ENCODE assay signal across 10 cellular contexts in the genomic region with DNA sequence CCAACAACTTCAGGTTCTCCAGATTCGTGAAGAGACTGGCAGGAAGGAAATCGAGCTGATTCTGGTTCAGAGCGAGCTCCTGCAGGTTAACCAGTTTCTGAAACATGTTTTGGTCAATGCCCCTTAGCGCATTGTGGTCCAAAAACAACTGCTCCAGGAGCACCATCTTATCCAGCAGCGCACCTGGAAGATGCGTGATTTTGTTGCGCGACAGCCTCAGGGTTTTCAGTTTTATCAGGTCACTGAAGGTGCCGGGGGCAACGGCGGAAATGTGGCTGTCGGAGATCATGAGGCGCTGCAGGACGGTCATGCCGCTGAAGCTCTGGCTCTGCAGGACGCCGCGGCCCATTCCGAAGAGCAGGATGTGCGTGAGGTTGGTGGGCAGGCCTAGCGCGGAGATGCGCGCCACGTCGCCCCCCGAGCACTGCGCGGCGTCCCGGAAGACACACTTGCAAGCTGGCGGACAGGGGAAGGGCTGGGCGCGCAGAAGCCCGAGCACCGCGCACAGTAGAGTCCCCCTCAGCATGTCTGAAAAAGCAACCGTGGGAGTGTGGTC. TPM values are rescaled to one million over a fixed set of nuclear protein-coding genes. Genes with fewer than 3 reads are reported as not detected.
DNase-seq lines count a peak whose midpoint lies in the region; ATAC-seq, FAIRE-seq and TF ChIP-seq lines count a peak whose summit lies in the region.
"Had no signal": no experiment of that assay in that cellular context is flagged by ENCODE, and none has a peak within 500 bp of the region (broad histone marks: within the 10 kb centered on the region; RNA-seq: fewer than 3 reads in every experiment).

No MANE protein-coding gene starts in this region.

- CTCF ChIA-PET in AG04450 (lab: Charles Lee) = interaction anchor here (0.6 to 6.7 kb wide), 5 partner anchors 10 to 769 kb away, joined by 3 to 69 read pairs (median 7); no protein-coding TSS in a partner anchor
- CTCF ChIA-PET in K562 (lab: Yijun Ruan, JAX; ENCODE audit: low intra/inter-chr PET ratio) = interaction anchor here (0.6 kb wide), 1 partner anchor 13 kb away, joined by 3 read pairs; no protein-coding TSS in a partner anchor

- H3K9ac ChIP-seq in Loucy (ENCODE audit: low read depth, low read length, poor library complexity, severe bottlenecking) (peak overlapping the region; percentile 62), K562 (ENCODE audit: insufficient read depth in 1 of 2, low read depth in 2 of 2, low read length in 2 of 2) (no peak overlapping the region)

- H3K36me3 ChIP-seq in Loucy (ENCODE audit: insufficient read depth, low read length) (no peaks in the 10 kb centered on the region), K562 (ENCODE audit: control insufficient read depth, insufficient read depth, low read length) (no peaks in the 10 kb centered on the region), WERI-Rb-1 (no peaks in the 10 kb centered on the region)

- peak overlapping the region; percentile 32 for H3K4me3 ChIP-seq in AG04450 (ENCODE audit: low read depth, low read length)
- peak overlapping the region; percentile 72 for H3K4me3 ChIP-seq in Loucy (ENCODE audit: low read length, poor library complexity, severe bottlenecking)
- H3K4me3 ChIP-seq in K562 = no peak overlapping the region
- H3K4me3 ChIP-seq in mononuclear cell (ENCODE audit: low read length) = peak overlapping the region; percentile 19
- H3K4me3 ChIP-seq in WERI-Rb-1 (ENCODE audit: low read depth, low read length) = no peak overlapping the region

- DNase-seq in AG04450 (ENCODE audit: low read depth, low spot score) (no peak), K562 (ENCODE audit: extremely low read depth in 1 of 4, low spot score in 3 of 4) (no peak), GM19240 (ENCODE audit: insufficient read length, low spot score) (no peak), WERI-Rb-1 (no peak)

- H3K4me1 ChIP-seq in Loucy (ENCODE audit: insufficient read depth, low read length, poor library complexity, severe bottlenecking) (peaks cover 35% of the 10 kb centered on the region), K562 (replicated peaks in 1 of 2; ENCODE audit: control insufficient read depth in 2 of 2, insufficient read depth in 2 of 2, low read length in 2 of 2) (peaks cover 5 to 25% of the 10 kb centered on the region in 2 experiments; a peak in 4 of 5 replicates), mononuclear cell (ENCODE audit: insufficient read depth, low read length) (peaks cover 28% of the 10 kb centered on the region)

- H3K27ac ChIP-seq in AG04450 (ENCODE audit: low read depth, low read length) = no peak overlapping the region
- H3K27ac ChIP-seq in K562 (ENCODE audit: extremely low read depth, low read depth, low read length) = no peak overlapping the region
- no peak overlapping the region for H3K27ac ChIP-seq in WERI-Rb-1

- no peaks in the 10 kb centered on the region for H3K9me2 ChIP-seq in Loucy (replicated peaks; ENCODE audit: low read depth, low read length)

- H3K9me1 ChIP-seq in K562 (ENCODE audit: control insufficient read depth, insufficient read depth, low read length) = no peaks in the 10 kb centered on the region

- TF ChIP-seq EP300 in K562 (IDR thresholded peaks at IDR 0.05; ENCODE audit: low read length) = no peak

- TF ChIP-seq RAD21 in K562 (CRISPR knock-in tag; conservative IDR thresholded peaks at IDR 0.05 in 1 of 2, IDR thresholded peaks at IDR 0.05 in 1 of 2) = no peak

- no peak for TF ChIP-seq POLR2A in K562 (conservative IDR thresholded peaks at IDR 0.05)

- H2AFZ ChIP-seq in Loucy (ENCODE audit: low read length) (peak overlapping the region; percentile 84), K562 (ENCODE audit: low read depth, low read length) (no peak overlapping the region)

- H3K27me3 ChIP-seq in AG04450 (ENCODE audit: control insufficient read depth, insufficient read depth, low read length) (peaks cover 20% of the 10 kb centered on the region), Loucy (ENCODE audit: insufficient read depth, low read length, poor library complexity, severe bottlenecking) (no peaks in the 10 kb centered on the region), K562 (ENCODE audit: control insufficient read depth in 2 of 2, insufficient read depth in 2 of 2, low read length in 2 of 2) (0 out of 5 replicates have a peak, but pooled peaks cover 0 to under 1% of the 10 kb centered on the region in 2 experiments), mononuclear cell (ENCODE audit: insufficient read depth, low read length) (peaks cover 37% of the 10 kb centered on the region), WERI-Rb-1 (ENCODE audit: insufficient read depth, low read depth, severe bottlenecking) (no peaks in the 10 kb centered on the region)

- ATAC-seq in K562 (no peak), GM21367 (IDR thresholded peaks at IDR 0.05; ENCODE audit: unreplicated experiment) (no peak), HG03139 (IDR thresholded peaks at IDR 0.05; ENCODE audit: unreplicated experiment) (no peak)

- 0 out of 2 replicates have a peak, but pooled peaks cover 4% of the 10 kb centered on the region for H3F3A ChIP-seq in Loucy (ENCODE audit: low read depth)

- no peaks in the 10 kb centered on the region for H3K9me3 ChIP-seq in AG04450 (ENCODE audit: control insufficient read depth, insufficient read depth, low read length)
- H3K9me3 ChIP-seq in Loucy (ENCODE audit: insufficient read depth, low read depth, low read length) = no peaks in the 10 kb centered on the region
- H3K9me3 ChIP-seq in K562 (replicated peaks; ENCODE audit: control insufficient read depth, insufficient read depth, low read depth, low read length) = no peaks in the 10 kb centered on the region
- H3K9me3 ChIP-seq in mononuclear cell (ENCODE audit: low read depth, low read length) = no peaks in the 10 kb centered on the region
- H3K9me3 ChIP-seq in WERI-Rb-1 (ENCODE audit: severe bottlenecking) = no peaks in the 10 kb centered on the region

- intact Hi-C loops in K562 (cut with micrococcal nuclease) = no loop called here

- TF ChIP-seq CTCF in AG04450 (IDR thresholded peaks at IDR 0.05; ENCODE audit: low read depth, low read length) (no peak), Loucy (conservative IDR thresholded peaks at IDR 0.05; ENCODE audit: low read length) (no peak), K562 (IDR thresholded peaks at IDR 0.05 in 2 of 3, conservative IDR thresholded peaks at IDR 0.05 in 1 of 3; ENCODE audit: insufficient read depth in 2 of 3, low read depth in 1 of 3, low read length in 3 of 3) (no peak), WERI-Rb-1 (IDR thresholded peaks at IDR 0.05; ENCODE audit: low read depth, low read length) (no peak)

- in situ Hi-C loops in K562 (cut with MboI) = no loop called here

- no peak for FAIRE-seq in K562 (lab: Jason Lieb, UNC)
- FAIRE-seq: G401.6 had no signal

- POLR2A ChIA-PET in AG04450 (lab: Yijun Ruan, JAX) = interaction anchor here (0.6 kb wide), 2 partner anchors 8 to 15 kb away, joined by 3 read pairs; no protein-coding TSS in a partner anchor
- POLR2A ChIA-PET in K562 (lab: Yijun Ruan, JAX) = interaction anchor here (0.6 to 2.0 kb wide), 2 partner anchors 12 to 43 kb away, joined by 3 to 4 read pairs; no protein-coding TSS in a partner anchor

- peak overlapping the region; percentile 91 for H3K4me2 ChIP-seq in Loucy (ENCODE audit: low read depth, low read length, poor library complexity, severe bottlenecking)
- H3K4me2 ChIP-seq in K562 (ENCODE audit: insufficient read depth, low read length) = no peak overlapping the region

- H4K20me1 ChIP-seq in Loucy (ENCODE audit: insufficient read depth, low read length, poor library complexity, severe bottlenecking) (no peaks in the 10 kb centered on the region), K562 (replicated peaks; ENCODE audit: control insufficient read depth, insufficient read depth, low read length) (no peaks in the 10 kb centered on the region)

- BruUV-seq in K562 (replicated peaks; lab: Mats Ljungman, UMichigan) = no TSS peak

- H3K79me2 ChIP-seq in Loucy (ENCODE audit: insufficient read depth, low read length) (no peaks in the 10 kb centered on the region), K562 (ENCODE audit: control insufficient read depth, insufficient read depth, low read length) (no peaks in the 10 kb centered on the region)

- 77% methylated on average over 20 of the region's 38 CpGs for WGBS in K562 (ENCODE audit: insufficient coverage, low coverage, missing lambda C conversion rate)

RNA-seq across cellular contexts. Expression of gene GP5, which starts 1.2 kb away (rescaled TPM):
- 0.06 and 0.10 TPM in 2 replicates for polyA plus RNA-seq in AG04450 (2011; rRNA removed)
- polyA minus RNA-seq in AG04450 (2011; rRNA and poly(A)+ RNA removed) = 0.09 and 0.14 TPM in 2 replicates
- total RNA-seq in K562 (2011; cell fraction: chromatin; rRNA removed; ENCODE audit: low replicate concordance) = 0.14 and 0.23 TPM in 2 replicates
- total RNA-seq in K562 (2011; cell fraction: nucleolus; rRNA removed) = 0.26 and 0.33 TPM in 2 replicates
- total RNA-seq in K562 (2011; cell fraction: nucleoplasm; rRNA removed) = 0.15 and 0.23 TPM in 2 replicates
- 0.04 TPM in 1 of 2 replicates, not detected in the other for total RNA-seq in K562 (2014; rRNA removed)
- not detected in 2 replicates for total RNA-seq in K562 (2014; rRNA removed; fragmentation: Illumina TruSeq; extraction: Trizol)
- 0.04 TPM in 1 of 2 replicates, not detected in the other for total RNA-seq in K562 (2015; rRNA removed; fragmentation: Illumina TruSeq; extraction: Trizol)
- total RNA-seq in K562 (2021) = 0.09 TPM in 1 of 2 replicates, not detected in the other
- 0.01 and 0.03 TPM in 2 replicates for polyA plus RNA-seq in K562 (2011; rRNA removed)
- polyA plus RNA-seq in K562 (2011; cell fraction: cytosol; rRNA removed) = 0.03 TPM in 1 of 2 replicates, not detected in the other
- not detected in 2 replicates for polyA plus RNA-seq in K562 (2011; cell fraction: nucleus; rRNA removed)
- not detected in 2 replicates for polyA plus RNA-seq in K562 (2012)
- not detected in 2 replicates for polyA plus RNA-seq in K562 (2014; fragmentation: Illumina TruSeq; extraction: Trizol)
- not detected for polyA plus RNA-seq in K562 (2014; fragmentation: Nextera tagmentation; extraction: Ambion mirVana)
- 0.04 and 0.08 TPM in 2 replicates for polyA plus RNA-seq in K562 (2014; rRNA removed)
- 0.18 TPM in 1 of 2 replicates, not detected in the other for polyA minus RNA-seq in K562 (2011; rRNA and poly(A)+ RNA removed)
- polyA minus RNA-seq in K562 (2011; cell fraction: cytosol; rRNA and poly(A)+ RNA removed) = not detected in 2 replicates
- 0.13 and 0.22 TPM in 2 replicates for polyA minus RNA-seq in K562 (2011; cell fraction: nucleus; rRNA and poly(A)+ RNA removed)
- total RNA-seq in mononuclear cell = 3.8 TPM
- total RNA-seq: SK-MEL-5 had no signal

RNA-seq across cellular contexts. Expression of gene LRRC15, which starts 28.3 kb away (rescaled TPM):
- polyA plus RNA-seq in AG04450 (2011; rRNA removed) (4.9 and 5.7 TPM in 2 replicates), K562 (2011; rRNA removed) (0.01 TPM in 1 of 2 replicates, not detected in the other), K562 (2014; fragmentation: Illumina TruSeq; extraction: Trizol) (not detected in 2 replicates), K562 (2014; fragmentation: Nextera tagmentation; extraction: Ambion mirVana) (not detected), K562 (2014; rRNA removed) (not detected in 2 replicates)
- polyA minus RNA-seq in AG04450 (2011; rRNA and poly(A)+ RNA removed) = 6.7 and 9.4 TPM in 2 replicates
- not detected in 2 replicates for total RNA-seq in K562 (2011; cell fraction: chromatin; rRNA removed; ENCODE audit: low replicate concordance)
- not detected in 2 replicates for total RNA-seq in K562 (2011; cell fraction: nucleolus; rRNA removed)
- total RNA-seq in K562 (2011; cell fraction: nucleoplasm; rRNA removed) = not detected in 2 replicates
- total RNA-seq in K562 (2014; rRNA removed) (not detected in 2 replicates), K562 (2014; rRNA removed; fragmentation: Illumina TruSeq; extraction: Trizol) (not detected in 2 replicates), K562 (2015; rRNA removed; fragmentation: Illumina TruSeq; extraction: Trizol) (not detected in 2 replicates), K562 (2021) (not detected in 2 replicates), mononuclear cell (0.10 TPM)
- polyA plus RNA-seq in K562 (2011; cell fraction: cytosol; rRNA removed) = not detected in 2 replicates
- not detected in 2 replicates for polyA plus RNA-seq in K562 (2011; cell fraction: nucleus; rRNA removed)
- polyA plus RNA-seq in K562 (2012) = not detected in 2 replicates
- polyA minus RNA-seq in K562 (2011; rRNA and poly(A)+ RNA removed) = not detected in 2 replicates
- polyA minus RNA-seq in K562 (2011; cell fraction: cytosol; rRNA and poly(A)+ RNA removed) = not detected in 2 replicates
- polyA minus RNA-seq in K562 (2011; cell fraction: nucleus; rRNA and poly(A)+ RNA removed) = not detected in 2 replicates
- total RNA-seq: SK-MEL-5 had no signal

RNA-seq across cellular contexts. Expression of gene CPN2, which starts 46.7 kb away (rescaled TPM):
- not detected in 2 replicates for polyA plus RNA-seq in AG04450 (2011; rRNA removed)
- not detected in 2 replicates for polyA minus RNA-seq in AG04450 (2011; rRNA and poly(A)+ RNA removed)
- not detected in 2 replicates for total RNA-seq in K562 (2011; cell fraction: chromatin; rRNA removed; ENCODE audit: low replicate concordance)
- not detected in 2 replicates for total RNA-seq in K562 (2011; cell fraction: nucleolus; rRNA removed)
- total RNA-seq in K562 (2011; cell fraction: nucleoplasm; rRNA removed) = not detected in 2 replicates
- total RNA-seq in K562 (2014; rRNA removed) = not detected in 2 replicates
- not detected in 2 replicates for total RNA-seq in K562 (2014; rRNA removed; fragmentation: Illumina TruSeq; extraction: Trizol)
- not detected in 2 replicates for total RNA-seq in K562 (2015; rRNA removed; fragmentation: Illumina TruSeq; extraction: Trizol)
- not detected in 2 replicates for total RNA-seq in K562 (2021)
- not detected in 2 replicates for polyA plus RNA-seq in K562 (2011; rRNA removed)
- polyA plus RNA-seq in K562 (2011; cell fraction: cytosol; rRNA removed) = 0.04 TPM in 1 of 2 replicates, not detected in the other
- not detected in 2 replicates for polyA plus RNA-seq in K562 (2011; cell fraction: nucleus; rRNA removed)
- polyA plus RNA-seq in K562 (2012) = 0.06 TPM in 1 of 2 replicates, not detected in the other
- polyA plus RNA-seq in K562 (2014; fragmentation: Illumina TruSeq; extraction: Trizol) = not detected in 2 replicates
- polyA plus RNA-seq in K562 (2014; fragmentation: Nextera tagmentation; extraction: Ambion mirVana) = not detected
- not detected in 2 replicates for polyA plus RNA-seq in K562 (2014; rRNA removed)
- polyA minus RNA-seq in K562 (2011; rRNA and poly(A)+ RNA removed) = not detected in 2 replicates
- not detected in 2 replicates for polyA minus RNA-seq in K562 (2011; cell fraction: cytosol; rRNA and poly(A)+ RNA removed)
- not detected in 2 replicates for polyA minus RNA-seq in K562 (2011; cell fraction: nucleus; rRNA and poly(A)+ RNA removed)
- not detected for total RNA-seq in mononuclear cell
- total RNA-seq: SK-MEL-5 had no signal

Comparison
In these comparisons a context has a peak if more than half of its experiments do, and no peak if none do; other contexts are left out.
1. H3K4me3 ChIP-seq: peak in AG04450 (single experiment), Loucy (single experiment) and mononuclear cell (single experiment); none in K562 (single experiment) and WERI-Rb-1 (single experiment).